17 cellular contexts compared by ENCODE assay signal in genomic region chr5:170305016-170305645, GRCh38. TPM values are rescaled to one million over a fixed set of nuclear protein-coding genes. Genes with fewer than 3 reads are reported as not detected.
DNase-seq lines count a peak whose midpoint lies in the region; ATAC-seq and TF ChIP-seq lines count a peak whose summit lies in the region.
"Had no signal": no experiment of that assay in that cellular context is flagged by ENCODE, and none has a peak within 500 bp of the region (broad histone marks: within the 10 kb centered on the region; RNA-seq: fewer than 3 reads in every experiment).

No MANE protein-coding gene starts in this region.

- no peak overlapping the region for H3K4me3 Mint-ChIP-seq in activated naive CD4-positive, alpha-beta T cell treated with anti-CD3 and anti-CD28 coated beads, Interleukin-2, amount 50 U/mL, for 24 hours
- H3K4me3 Mint-ChIP-seq in T-helper 17 cell, result no peak overlapping the region
- H3K4me3 Mint-ChIP-seq: CD8-positive, alpha-beta T cell had no signal

- H3K79me2 ChIP-seq in hepatocyte, result no peaks in the 10 kb centered on the region

- 60 to 61% methylated on average over 13 of the region's 13 CpGs for WGBS in thyroid gland, 2 donors
- WGBS in hepatocyte (ENCODE audit: low lambda C conversion rate, missing lambda C conversion rate), result 98% methylated on average over 13 of the region's 13 CpGs

- H3K9me3 ChIP-seq in BLaER1 treated with 17β-estradiol and CSF1 and Interleukin-3, amounts not matched to agents 10 nM and 100 nM (replicated peaks in 1 of 11), result no peaks in the 10 kb centered on the region
- H3K9me3 ChIP-seq in T-helper 17 cell (ENCODE audit: control insufficient read depth, low read length, poor library complexity, severe bottlenecking) (no peaks in the 10 kb centered on the region), thyroid gland (no peaks in the 10 kb centered on the region), hepatocyte (ENCODE audit: low read depth) (no peaks in the 10 kb centered on the region)

- no peaks in the 10 kb centered on the region for H4K20me1 ChIP-seq in BLaER1 treated with 17β-estradiol and CSF1 and Interleukin-3, amounts not matched to agents 10 nM and 100 nM
- no peaks in the 10 kb centered on the region for H4K20me1 ChIP-seq in hepatocyte (ENCODE audit: insufficient read depth, poor library complexity, severe bottlenecking)

- peak overlapping the region; percentile 65 for H3K27ac Mint-ChIP-seq in activated naive CD4-positive, alpha-beta T cell treated with anti-CD3 and anti-CD28 coated beads, Interleukin-2, amount 50 U/mL, for 24 hours
- peak overlapping the region; percentile 96 for H3K27ac Mint-ChIP-seq in T-helper 17 cell

- peaks cover 81 to 100% (median 88%) of the 10 kb centered on the region in 10 experiments for H3K4me1 ChIP-seq in BLaER1 treated with 17β-estradiol and CSF1 and Interleukin-3, amounts not matched to agents 10 nM and 100 nM
- H3K4me1 ChIP-seq in thyroid gland (peaks cover 66 to 74% of the 10 kb centered on the region in 2 donors), hepatocyte (ENCODE audit: insufficient read depth) (no peaks in the 10 kb centered on the region)

- H3K36me3 Mint-ChIP-seq in activated naive CD4-positive, alpha-beta T cell treated with anti-CD3 and anti-CD28 coated beads, Interleukin-2, amount 50 U/mL, for 24 hours, result peaks cover 2% of the 10 kb centered on the region
- H3K36me3 Mint-ChIP-seq in T-helper 17 cell (ENCODE audit: low read depth), result no peaks in the 10 kb centered on the region
- H3K36me3 Mint-ChIP-seq: CD8-positive, alpha-beta T cell had no signal

- H3K36me3 ChIP-seq in BLaER1 treated with 17β-estradiol and CSF1 and Interleukin-3, amounts not matched to agents 10 nM and 100 nM, result no peaks in the 10 kb centered on the region
- H3K36me3 ChIP-seq in thyroid gland, result no peaks in the 10 kb centered on the region
- no peaks in the 10 kb centered on the region for H3K36me3 ChIP-seq in hepatocyte (replicated peaks; ENCODE audit: insufficient read depth, low read depth)

- TF ChIP-seq CTCF in thyroid gland (IDR thresholded peaks at IDR 0.05), result no peak
- no peak for TF ChIP-seq CTCF in hepatocyte (IDR thresholded peaks at IDR 0.05; ENCODE audit: poor library complexity)

- intact Hi-C loops in thyroid gland (cut with DNase I), result no loop called here

- no peak overlapping the region for H2AFZ ChIP-seq in hepatocyte
- H2AFZ ChIP-seq: GM23248 had no signal

- no peaks in the 10 kb centered on the region for H3K9me2 ChIP-seq in hepatocyte (replicated peaks; ENCODE audit: insufficient read depth)

- H3K4me3 ChIP-seq in BLaER1 treated with 17β-estradiol and CSF1 and Interleukin-3, amounts not matched to agents 10 nM and 100 nM, result no peak overlapping the region
- H3K4me3 ChIP-seq in thyroid gland (replicated peaks in 1 of 3) (no peak overlapping the region), hepatocyte (no peak overlapping the region)
- H3K4me3 ChIP-seq: GM23248 had no signal

- H3K27me3 ChIP-seq in BLaER1 treated with 17β-estradiol and CSF1 and Interleukin-3, amounts not matched to agents 10 nM and 100 nM, result no peaks in the 10 kb centered on the region
- H3K27me3 ChIP-seq in thyroid gland, result no peaks in the 10 kb centered on the region
- H3K27me3 ChIP-seq in hepatocyte, result no peaks in the 10 kb centered on the region

- H3K27ac ChIP-seq in BLaER1 treated with 17β-estradiol and CSF1 and Interleukin-3, amounts not matched to agents 10 nM and 100 nM, result peak overlapping the region in 8 of 11 experiments; percentile 55 to 99 (median 94); a peak in 15 of 22 replicates
- H3K27ac ChIP-seq in thyroid gland, result peak overlapping the region in 2 of 3 donors; percentile 2 to 83
- no peak overlapping the region for H3K27ac ChIP-seq in hepatocyte
- H3K27ac ChIP-seq: C4-2B had no signal

- H3K27me3 Mint-ChIP-seq in activated naive CD4-positive, alpha-beta T cell treated with anti-CD3 and anti-CD28 coated beads, Interleukin-2, amount 50 U/mL, for 24 hours, result no peaks in the 10 kb centered on the region
- H3K27me3 Mint-ChIP-seq in T-helper 17 cell, result no peaks in the 10 kb centered on the region

- H3K4me1 Mint-ChIP-seq in activated naive CD4-positive, alpha-beta T cell treated with anti-CD3 and anti-CD28 coated beads, Interleukin-2, amount 50 U/mL, for 24 hours, result peaks cover 83% of the 10 kb centered on the region
- H3K4me1 Mint-ChIP-seq in T-helper 17 cell, result peaks cover 47% of the 10 kb centered on the region

- no peaks in the 10 kb centered on the region for H3K9me3 Mint-ChIP-seq in activated naive CD4-positive, alpha-beta T cell treated with anti-CD3 and anti-CD28 coated beads, Interleukin-2, amount 50 U/mL, for 24 hours
- H3K9me3 Mint-ChIP-seq: CD8-positive, alpha-beta T cell had no signal

- no peak for ATAC-seq in T-helper 17 cell
- ATAC-seq: CD8-positive, alpha-beta T cell; HCT116 had no signal

- TF ChIP-seq POLR2A in thyroid gland (IDR thresholded peaks at IDR 0.05), result no peak

- H3K4me2 ChIP-seq in BLaER1 treated with 17β-estradiol and CSF1 and Interleukin-3, amounts not matched to agents 10 nM and 100 nM, result peak overlapping the region; percentile 88 to 100 (median 96)
- no peak overlapping the region for H3K4me2 ChIP-seq in hepatocyte

- no peak for DNase-seq in activated naive CD4-positive, alpha-beta T cell treated with Interleukin-2 at 50 U/mL for 16 hours
- DNase-seq in T-helper 17 cell (no peak), thyroid gland (peak; percentile 79 to 84), hypothalamus (lab: John Stamatoyannopoulos, UW) (no peak), hepatocyte (ENCODE audit: low spot score) (no peak)
- DNase-seq: ACHN; CD8-positive, alpha-beta T cell; COR-L47; DMS153; DMS79 treated with DMSO at 0.1 percent for 48 hours; EL; GM23248 had no signal

- H3K9ac ChIP-seq in BLaER1 treated with 17β-estradiol and CSF1 and Interleukin-3, amounts not matched to agents 10 nM and 100 nM, result 0 out of 22 replicates have a peak overlapping the region, but pooled peaks of 2 of the 11 experiments have one; percentile 3 to 51
- H3K9ac ChIP-seq: GM23248 had no signal

RNA-seq across cellular contexts. Expression of gene LCP2, which starts 7.6 kb away (rescaled TPM):
- 100 to 1,000 TPM; 304 to 333 TPM for total RNA-seq in T-helper 17 cell
- 10 to 100 TPM in 1 of 4 donors, 1 to 10 TPM in 3; 3.2 to 22.7 (median 6.9) TPM for total RNA-seq in thyroid gland
- total RNA-seq in hepatocyte, result 0.60 and 0.80 TPM in 2 replicates
- 0.35 TPM in 1 of 2 replicates, not detected in the other for polyA plus RNA-seq in hepatocyte
- total RNA-seq: A172, GM23248 had no signal
- polyA plus RNA-seq: GM23248 had no signal

Comparison
In these comparisons a context has a peak if more than half of its experiments do, and no peak if none do; other contexts are left out.
1. DNase-seq: peak in thyroid gland (2 of 2); none in activated naive CD4-positive, alpha-beta T cell treated with Interleukin-2 at 50 U/mL for 16 hours (single experiment), T-helper 17 cell (0 of 3), hypothalamus (0 of 51) and hepatocyte (single experiment).
2. RNA of gene LCP2, which starts 7.6 kb away (total RNA-seq): 304 to 333 TPM in T-helper 17 cell; 3.2 to 22.7 TPM in thyroid gland and 0.60 to 0.80 TPM in hepatocyte; every median in the first group is over 10 times any median in the second.